In the genomic region with DNA sequence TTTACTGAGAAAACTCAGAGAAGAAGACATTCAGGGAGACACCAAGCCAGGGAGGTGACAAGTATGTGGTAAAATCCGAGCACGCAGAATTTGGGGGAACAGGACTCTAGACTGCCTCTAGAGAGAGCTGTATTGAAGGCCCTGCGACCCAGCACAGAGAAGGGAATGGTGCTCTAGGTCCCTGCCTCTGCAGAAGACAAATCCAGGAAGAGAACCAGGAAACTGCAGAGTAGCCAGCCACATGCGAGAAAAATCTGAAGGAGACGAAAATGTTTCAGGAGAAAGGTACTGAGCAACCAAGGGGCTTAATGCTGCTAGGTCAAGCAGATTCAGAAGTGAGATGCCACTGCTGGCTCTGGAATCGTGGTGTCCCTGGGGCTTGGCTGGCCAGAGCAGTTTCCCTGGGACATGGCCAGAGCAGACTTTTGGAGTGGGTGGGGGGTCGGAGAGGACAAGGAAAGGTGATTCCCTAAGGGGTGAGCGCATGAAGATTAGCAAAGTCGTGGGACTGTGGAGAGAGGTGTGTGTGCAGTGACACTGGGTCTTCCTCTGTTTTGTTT, we compare ENCODE assay signal across 10 cellular contexts.
DNase-seq lines count a peak whose midpoint lies in the region; ATAC-seq and TF ChIP-seq lines count a peak whose summit lies in the region.
"Had no signal": no experiment of that assay in that cellular context is flagged by ENCODE, and none has a peak within 500 bp of the region (broad histone marks: within the 10 kb centered on the region; RNA-seq: fewer than 3 reads in every experiment).

No MANE protein-coding gene starts in this region.

- no peak for DNase-seq in CD4-positive, alpha-beta memory T cell
- DNase-seq in H7 (no peak), mesendoderm (peak; percentile 65), H4 (ENCODE audit: low spot score) (no peak), mesothelial cell of epicardium (ENCODE audit: low spot score in 2 of 2, unreplicated experiment in 2 of 2) (no peak)
- DNase-seq in activated naive CD8-positive, alpha-beta T cell treated with anti-CD3 and anti-CD28 coated beads, Interleukin-2, amount 50 U/mL, for 24 hours = no peak
- DNase-seq: NCI-H1048 had no signal

- H3K9me3 Mint-ChIP-seq in CD4-positive, alpha-beta memory T cell = no peaks in the 10 kb centered on the region
- no peaks in the 10 kb centered on the region for H3K9me3 Mint-ChIP-seq in activated naive CD8-positive, alpha-beta T cell treated with anti-CD3 and anti-CD28 coated beads, Interleukin-2, amount 50 U/mL, for 24 hours
- peaks cover 4% of the 10 kb centered on the region for H3K9me3 Mint-ChIP-seq in mesothelial cell of epicardium

- WGBS in mesendoderm (ENCODE audit: extremely low coverage, insufficient coverage, low lambda C conversion rate) = no CpG with 5 or more reads among the region's 9 CpGs

- H3K4me2 ChIP-seq in mesendoderm (ENCODE audit: low read length) = no peak overlapping the region

- H3K27me3 ChIP-seq in CD4-positive, alpha-beta memory T cell (ENCODE audit: insufficient read depth, low read length) = no peaks in the 10 kb centered on the region
- H3K27me3 ChIP-seq in H7 (ENCODE audit: control insufficient read depth, insufficient read depth, low read length) (no peaks in the 10 kb centered on the region), mesendoderm (ENCODE audit: insufficient read depth, low read length, poor library complexity) (no peaks in the 10 kb centered on the region)
- H3K27me3 ChIP-seq: vagina had no signal

- no peaks in the 10 kb centered on the region for H3K79me1 ChIP-seq in mesendoderm (ENCODE audit: low read length)

- peaks cover 36 to 69% (median 53%) of the 10 kb centered on the region in 4 donors for H3K4me1 Mint-ChIP-seq in CD4-positive, alpha-beta memory T cell
- peaks cover 49% of the 10 kb centered on the region for H3K4me1 Mint-ChIP-seq in activated naive CD8-positive, alpha-beta T cell treated with anti-CD3 and anti-CD28 coated beads, Interleukin-2, amount 50 U/mL, for 24 hours
- H3K4me1 Mint-ChIP-seq in mesothelial cell of epicardium = peaks cover 18% of the 10 kb centered on the region

- POLR2A ChIA-PET in CD4-positive, alpha-beta memory T cell (lab: Charles Lee; ENCODE audit: partially characterized antibody) = interaction anchor here (0.6 to 12.5 kb wide), 9 partner anchors 14 to 160 kb away, joined by 3 to 248 read pairs (median 3); a partner anchor contains a TSS

- CTCF ChIA-PET in CD4-positive, alpha-beta memory T cell (lab: Charles Lee; ENCODE audit: partially characterized antibody) = interaction anchor here (1.1 kb wide), 1 partner anchor 114 kb away, joined by 3 read pairs; no protein-coding TSS in a partner anchor

- H3K27ac Mint-ChIP-seq in CD4-positive, alpha-beta memory T cell = peak overlapping the region; percentile 65 to 96 (median 90)
- H3K27ac Mint-ChIP-seq in activated naive CD8-positive, alpha-beta T cell treated with anti-CD3 and anti-CD28 coated beads, Interleukin-2, amount 50 U/mL, for 24 hours = peak overlapping the region; percentile 55
- no peak overlapping the region for H3K27ac Mint-ChIP-seq in mesothelial cell of epicardium

- H2AK5ac ChIP-seq in mesendoderm (ENCODE audit: low read length) = no peak overlapping the region

- H3K36me3 ChIP-seq in CD4-positive, alpha-beta memory T cell (ENCODE audit: insufficient read depth, low read length) = no peaks in the 10 kb centered on the region
- no peaks in the 10 kb centered on the region for H3K36me3 ChIP-seq in H7 (replicated peaks; ENCODE audit: control insufficient read depth, insufficient read depth, low read length)
- H3K36me3 ChIP-seq in mesendoderm (ENCODE audit: control insufficient read depth, insufficient read depth, low read length) = no peaks in the 10 kb centered on the region
- H3K36me3 ChIP-seq: vagina had no signal

- no peak for TF ChIP-seq CTCF in mesothelial cell of epicardium (IDR thresholded peaks at IDR 0.05; ENCODE audit: unreplicated experiment)

- H3K9ac ChIP-seq in mesendoderm (ENCODE audit: low read length) = no peak overlapping the region

- H3K56ac ChIP-seq in mesendoderm (ENCODE audit: low read length) = peak overlapping the region; percentile 27

- H4K8ac ChIP-seq in mesendoderm (ENCODE audit: low read depth, low read length) = no peak overlapping the region

- H2BK5ac ChIP-seq in mesendoderm (ENCODE audit: low read length) = no peak overlapping the region

- H2BK15ac ChIP-seq in mesendoderm (replicated peaks; ENCODE audit: low read depth) = no peak overlapping the region

- no peaks in the 10 kb centered on the region for H3K36me3 Mint-ChIP-seq in CD4-positive, alpha-beta memory T cell
- no peaks in the 10 kb centered on the region for H3K36me3 Mint-ChIP-seq in activated naive CD8-positive, alpha-beta T cell treated with anti-CD3 and anti-CD28 coated beads, Interleukin-2, amount 50 U/mL, for 24 hours (ENCODE audit: low read depth)
- no peaks in the 10 kb centered on the region for H3K36me3 Mint-ChIP-seq in mesothelial cell of epicardium

- intact Hi-C loops in CD4-positive, alpha-beta memory T cell (cut with micrococcal nuclease) = loop anchor here (10.0 kb wide), 1 partner anchor 278 kb away; no protein-coding TSS in a partner anchor

- H3K23ac ChIP-seq in mesendoderm (ENCODE audit: low read length) = no peak overlapping the region

- peaks cover 50% of the 10 kb centered on the region for H3K4me1 ChIP-seq in CD4-positive, alpha-beta memory T cell (ENCODE audit: insufficient read depth, low read length)
- H3K4me1 ChIP-seq in mesendoderm (ENCODE audit: control insufficient read depth, low read depth, low read length) = peaks cover 4% of the 10 kb centered on the region
- H3K4me1 ChIP-seq: vagina had no signal

- ATAC-seq in activated naive CD8-positive, alpha-beta T cell treated with anti-CD3 and anti-CD28 coated beads, Interleukin-2, amount 50 U/mL, for 24 hours = no peak
- no peak for ATAC-seq in GM21526 (IDR thresholded peaks at IDR 0.05; ENCODE audit: low FRiP score, unreplicated experiment)

- H3K4me3 Mint-ChIP-seq in CD4-positive, alpha-beta memory T cell = peak overlapping the region; percentile 47 to 81 (median 72)
- H3K4me3 Mint-ChIP-seq in activated naive CD8-positive, alpha-beta T cell treated with anti-CD3 and anti-CD28 coated beads, Interleukin-2, amount 50 U/mL, for 24 hours = peak overlapping the region; percentile 53
- no peak overlapping the region for H3K4me3 Mint-ChIP-seq in mesothelial cell of epicardium

- H3K27me3 Mint-ChIP-seq in CD4-positive, alpha-beta memory T cell = no peaks in the 10 kb centered on the region
- H3K27me3 Mint-ChIP-seq in activated naive CD8-positive, alpha-beta T cell treated with anti-CD3 and anti-CD28 coated beads, Interleukin-2, amount 50 U/mL, for 24 hours = no peaks in the 10 kb centered on the region
- H3K27me3 Mint-ChIP-seq in mesothelial cell of epicardium (ENCODE audit: low read depth) = no peaks in the 10 kb centered on the region

- H3K4me3 ChIP-seq in CD4-positive, alpha-beta memory T cell (ENCODE audit: low read length in 2 of 2) = no peak overlapping the region
- peak overlapping the region; percentile 9; the same call in 1 of the 2 replicates for H3K4me3 ChIP-seq in H7 (ENCODE audit: insufficient read depth, low read depth, low read length)
- no peak overlapping the region for H3K4me3 ChIP-seq in mesendoderm (ENCODE audit: low read length)
- H3K4me3 ChIP-seq: vagina had no signal

- peak overlapping the region; percentile 30 for H3K27ac ChIP-seq in CD4-positive, alpha-beta memory T cell (ENCODE audit: low read depth, low read length)
- H3K27ac ChIP-seq in mesendoderm (ENCODE audit: low read depth, low read length) = no peak overlapping the region
- H3K27ac ChIP-seq: vagina, VCaP had no signal

- H2BK120ac ChIP-seq in mesendoderm (ENCODE audit: low read depth, low read length) = no peak overlapping the region

- H4K5ac ChIP-seq in mesendoderm (ENCODE audit: low read length) = no peak overlapping the region

- no peaks in the 10 kb centered on the region for H3K79me2 ChIP-seq in mesendoderm (ENCODE audit: control insufficient read depth, insufficient read depth, low read length)

- H3K4ac ChIP-seq in mesendoderm (ENCODE audit: low read depth, low read length) = no peak overlapping the region

- H3K18ac ChIP-seq in mesendoderm (ENCODE audit: low read length) = no peak overlapping the region

- no peaks in the 10 kb centered on the region for H3K9me3 ChIP-seq in CD4-positive, alpha-beta memory T cell (ENCODE audit: control insufficient read depth in 1 of 2, low read length in 2 of 2)
- H3K9me3 ChIP-seq: vagina had no signal
